ENCODE assay signal across 22 cellular contexts in the genomic region with DNA sequence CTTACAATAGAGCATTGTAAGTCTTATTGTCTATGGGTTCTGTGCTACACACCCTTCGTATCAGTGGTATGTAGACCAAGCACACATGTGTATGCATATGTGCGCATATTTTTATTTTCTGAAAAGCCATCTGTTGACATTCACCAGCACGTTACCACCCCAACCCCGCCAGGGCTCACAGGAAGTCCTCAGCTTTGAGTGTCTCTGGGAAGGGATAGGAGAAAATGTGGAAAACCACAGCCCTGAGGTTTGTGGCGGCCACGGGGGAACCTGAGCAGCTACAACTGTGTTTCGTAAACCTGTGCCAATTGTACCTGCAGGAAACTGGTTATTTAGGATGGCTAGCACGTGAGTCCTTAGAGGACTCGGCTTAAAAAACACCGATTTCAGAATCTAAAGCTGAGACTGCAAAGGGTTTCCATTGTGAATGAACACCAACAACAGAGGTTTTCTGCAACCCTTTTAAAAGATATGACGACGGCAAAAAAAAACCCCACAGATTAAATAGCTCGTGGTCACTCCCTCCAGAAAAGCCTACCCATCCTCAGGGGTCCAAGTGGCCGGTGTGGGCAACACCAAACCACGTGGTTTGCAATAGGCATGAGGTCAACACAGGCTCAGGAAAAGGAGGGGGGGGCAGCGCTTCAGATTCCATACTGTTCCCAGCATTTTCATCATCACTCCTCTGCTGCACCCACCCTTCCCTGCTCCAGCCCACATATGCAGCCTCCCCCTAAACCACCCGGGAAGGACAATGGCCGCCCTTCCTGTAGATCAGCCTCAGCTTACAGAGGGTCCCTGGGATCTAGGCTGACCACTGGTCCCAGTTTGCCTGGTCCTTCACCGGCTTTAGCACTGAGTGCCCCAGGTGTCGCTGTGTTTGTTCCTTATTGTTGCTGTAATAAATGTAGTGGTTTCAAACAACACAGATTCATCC.
"Had no signal": no experiment of that assay in that cellular context is flagged by ENCODE, and none has a peak within 500 bp of the region (broad histone marks: within the 10 kb centered on the region; RNA-seq: fewer than 3 reads in every experiment).

No MANE protein-coding gene starts in this region.

- H3K9ac ChIP-seq: parathyroid adenoma had no signal

- H3K4me1 ChIP-seq: breast epithelium, parathyroid adenoma, tibial nerve had no signal

- H3K4me3 Mint-ChIP-seq: activated CD4-positive, alpha-beta memory T cell treated with anti-CD3 and anti-CD28 coated beads, Interleukin-2, amount 10 ng/mL, durations not matched to agents 7 days and 5 days; activated T-cell treated with anti-CD3 and anti-CD28 coated beads, Interleukin-2, amount 50 U/mL, for 24 hours; mesothelial cell of epicardium; naive B cell; nephron progenitor cell; T-helper 1 cell treated with Interleukin-12 subunit alpha and Interleukin-12 subunit beta and Interleukin-4 antibody, amounts not matched to agents 30 μg/mL and 1 μg/mL, for 36 hours had no signal

- H3K9me3 Mint-ChIP-seq: activated CD4-positive, alpha-beta memory T cell treated with anti-CD3 and anti-CD28 coated beads, Interleukin-2, amount 10 ng/mL, durations not matched to agents 7 days and 5 days; activated naive CD4-positive, alpha-beta T cell treated with anti-CD3 and anti-CD28 coated beads, Interleukin-2, amount 50 U/mL, for 72 hours; activated T-cell treated with anti-CD3 and anti-CD28 coated beads, Interleukin-2, amount 50 U/mL, for 24 hours; mesothelial cell of epicardium; naive B cell; nephron progenitor cell; T-helper 1 cell treated with Interleukin-12 subunit alpha and Interleukin-12 subunit beta and Interleukin-4 antibody, amounts not matched to agents 30 μg/mL and 1 μg/mL, for 36 hours had no signal

- H3K27ac Mint-ChIP-seq: activated CD4-positive, alpha-beta memory T cell treated with anti-CD3 and anti-CD28 coated beads, Interleukin-2, amount 10 ng/mL, durations not matched to agents 7 days and 5 days; activated T-cell treated with anti-CD3 and anti-CD28 coated beads, Interleukin-2, amount 50 U/mL, for 24 hours; mesothelial cell of epicardium; naive B cell; nephron progenitor cell; T-helper 1 cell treated with Interleukin-12 subunit alpha and Interleukin-12 subunit beta and Interleukin-4 antibody, amounts not matched to agents 30 μg/mL and 1 μg/mL, for 36 hours had no signal

- H3K4me3 ChIP-seq: breast epithelium, tibial nerve had no signal

- H3K27ac ChIP-seq: breast epithelium, parathyroid adenoma, tibial nerve, VCaP had no signal

- DNase-seq: activated CD4-positive, alpha-beta memory T cell treated with anti-CD3 and anti-CD28 coated beads, Interleukin-2, amount 10 ng/mL, durations not matched to agents 7 days and 5 days; activated CD4-positive, alpha-beta T cell treated with anti-CD3 and anti-CD28 coated beads for 48 hours; activated CD8-positive, alpha-beta memory T cell treated with anti-CD3 and anti-CD28 coated beads, Interleukin-2, amount 50 U/mL, for 48 hours; activated naive CD4-positive, alpha-beta T cell; activated T-cell treated with anti-CD3 and anti-CD28 coated beads, Interleukin-2, amount 50 U/mL, for 24 hours; central memory CD4-positive, alpha-beta T cell; hippocampal formation; left colon; naive B cell; nephron progenitor cell; nucleus accumbens; right cardiac atrium; stimulated activated CD4-positive, alpha-beta T cell treated with anti-CD3 and anti-CD28 coated beads, Interleukin-2, amount 100 ng/mL, for 48 hours; stimulated activated naive CD4-positive, alpha-beta T cell treated with Interleukin-2 at 50 U/mL for 16 hours; T-helper 9 cell had no signal

- H3K79me2 ChIP-seq: parathyroid adenoma had no signal

- H3K27me3 ChIP-seq: breast epithelium, tibial nerve had no signal

- H3K9me3 ChIP-seq: breast epithelium, tibial nerve had no signal

- H3K4me1 Mint-ChIP-seq: activated CD4-positive, alpha-beta memory T cell treated with anti-CD3 and anti-CD28 coated beads, Interleukin-2, amount 10 ng/mL, durations not matched to agents 7 days and 5 days; mesothelial cell of epicardium; naive B cell had no signal

- H3K36me3 ChIP-seq: breast epithelium, tibial nerve had no signal

- H3K36me3 Mint-ChIP-seq: activated naive CD4-positive, alpha-beta T cell treated with anti-CD3 and anti-CD28 coated beads, Interleukin-2, amount 50 U/mL, for 72 hours; mesothelial cell of epicardium; naive B cell had no signal

- H2AFZ ChIP-seq: parathyroid adenoma had no signal
